29 cellular contexts compared by ENCODE assay signal in genomic region chr1:62991152-62991551, GRCh38.
DNase-seq lines count a peak whose midpoint lies in the region; ATAC-seq and TF ChIP-seq lines count a peak whose summit lies in the region.
"Had no signal": no experiment of that assay in that cellular context is flagged by ENCODE, and none has a peak within 500 bp of the region (broad histone marks: within the 10 kb centered on the region; RNA-seq: fewer than 3 reads in every experiment).

No MANE protein-coding gene starts in this region.

- no peaks in the 10 kb centered on the region for H3K27me3 ChIP-seq in endodermal cell (ENCODE audit: control insufficient read depth, insufficient read depth, low read length, poor library complexity, severe bottlenecking)
- H3K27me3 ChIP-seq in spleen (replicated peaks in 1 of 7): peaks cover 0 to 41% (median 0%) of the 10 kb centered on the region in 7 donors
- H3K27me3 ChIP-seq: cardiac muscle cell, colonic mucosa had no signal

- no peak for TF ChIP-seq CTCF in endodermal cell (conservative IDR thresholded peaks at IDR 0.05)
- TF ChIP-seq CTCF in spleen (IDR thresholded peaks at IDR 0.05 in 8 of 11, conservative IDR thresholded peaks at IDR 0.05 in 3 of 11): no peak

- DNase-seq in DMS53 treated with DMSO at 0.1 percent for 48 hours (lab: John Stamatoyannopoulos, UW; ENCODE audit: unreplicated experiment) (peak; percentile 86), NCI-H146 (lab: John Stamatoyannopoulos, UW) (peak; percentile 69), NCI-H345 treated with DMSO at 0.1 percent for 48 hours (lab: John Stamatoyannopoulos, UW; ENCODE audit: unreplicated experiment) (peak; percentile 42), endodermal cell (peak; percentile 75), spleen (no peak), KBM-7 (no peak), NCI-H1048 (lab: John Stamatoyannopoulos, UW) (no peak)
- DNase-seq: activated CD4-positive, alpha-beta memory T cell treated with anti-CD3 and anti-CD28 coated beads for 36 hours; activated CD4-positive, CD25-positive, alpha-beta regulatory T cell treated with anti-CD3 and anti-CD28 coated beads, Interleukin-2, amount 50 U/mL, for 72 hours; activated CD8-positive, alpha-beta memory T cell treated with anti-CD3 and anti-CD28 coated beads, Interleukin-2, amount 50 U/mL, for 48 hours; CD8-positive, alpha-beta T cell; colonic mucosa; DMS 273 treated with DMSO at 0.1 percent for 48 hours; effector memory CD8-positive, alpha-beta T cell; foreskin fibroblast; heart right ventricle; left colon; NCI-H524 treated with DMSO at 0.1 percent for 48 hours had no signal

- no peak overlapping the region for H3K27ac Mint-ChIP-seq in endodermal cell
- H3K27ac Mint-ChIP-seq: activated CD4-positive, alpha-beta memory T cell treated with anti-CD3 and anti-CD28 coated beads for 36 hours; activated naive CD4-positive, alpha-beta T cell treated with anti-CD3 and anti-CD28 coated beads, Interleukin-2, amount 50 U/mL, for 24 hours; B cell; CD8-positive, alpha-beta T cell; effector memory CD8-positive, alpha-beta T cell; memory B cell; T-helper 1 cell treated with Interleukin-12 subunit alpha and Interleukin-12 subunit beta and Interleukin-4 antibody, amounts not matched to agents 30 μg/mL and 1 μg/mL, for 36 hours; type B pancreatic cell had no signal

- H3K27ac ChIP-seq in endodermal cell (ENCODE audit: low read depth, low read length): no peak overlapping the region
- no peak overlapping the region for H3K27ac ChIP-seq in spleen
- H3K27ac ChIP-seq: cardiac muscle cell, colonic mucosa, heart right ventricle, KMS-11, parathyroid adenoma, RWPE1 had no signal

- H3K36me3 Mint-ChIP-seq in endodermal cell (ENCODE audit: low read depth): no peaks in the 10 kb centered on the region
- H3K36me3 Mint-ChIP-seq: activated CD4-positive, alpha-beta memory T cell treated with anti-CD3 and anti-CD28 coated beads for 36 hours; activated naive CD4-positive, alpha-beta T cell treated with anti-CD3 and anti-CD28 coated beads, Interleukin-2, amount 50 U/mL, for 24 hours; CD8-positive, alpha-beta T cell; memory B cell; type B pancreatic cell had no signal

- peaks cover 25% of the 10 kb centered on the region for H3K4me1 Mint-ChIP-seq in endodermal cell
- H3K4me1 Mint-ChIP-seq: activated naive CD4-positive, alpha-beta T cell treated with anti-CD3 and anti-CD28 coated beads, Interleukin-2, amount 50 U/mL, for 24 hours; B cell; memory B cell; neural crest cell had no signal

- in situ Hi-C loops in KBM-7 (cut with MboI; ENCODE audit: low pct_unique_long_range_greater_than_20kb, low sequenced_read_pairs): no loop called here

- H3K27me3 Mint-ChIP-seq in endodermal cell (ENCODE audit: insufficient read depth): peaks cover 2% of the 10 kb centered on the region

- H3K4me1 ChIP-seq in endodermal cell (ENCODE audit: control insufficient read depth, insufficient read depth, low read length) (peaks cover 6% of the 10 kb centered on the region), spleen (no peaks in the 10 kb centered on the region)
- H3K4me1 ChIP-seq: colonic mucosa, heart right ventricle, parathyroid adenoma had no signal

- H3K9me3 Mint-ChIP-seq in endodermal cell: no peaks in the 10 kb centered on the region
- H3K9me3 Mint-ChIP-seq: activated CD4-positive, alpha-beta memory T cell treated with anti-CD3 and anti-CD28 coated beads for 36 hours; activated naive CD4-positive, alpha-beta T cell treated with anti-CD3 and anti-CD28 coated beads, Interleukin-2, amount 50 U/mL, for 24 hours; CD8-positive, alpha-beta T cell; effector memory CD8-positive, alpha-beta T cell; memory B cell; T-helper 1 cell treated with Interleukin-12 subunit alpha and Interleukin-12 subunit beta and Interleukin-4 antibody, amounts not matched to agents 30 μg/mL and 1 μg/mL, for 36 hours; type B pancreatic cell had no signal

- H3K4me3 ChIP-seq in endodermal cell (ENCODE audit: low read length) (no peak overlapping the region), spleen (no peak overlapping the region)
- H3K4me3 ChIP-seq: cardiac muscle cell, colonic mucosa, heart right ventricle had no signal

- H3K4me3 Mint-ChIP-seq in endodermal cell: no peak overlapping the region
- H3K4me3 Mint-ChIP-seq: activated CD4-positive, alpha-beta memory T cell treated with anti-CD3 and anti-CD28 coated beads for 36 hours; activated naive CD4-positive, alpha-beta T cell treated with anti-CD3 and anti-CD28 coated beads, Interleukin-2, amount 50 U/mL, for 24 hours; B cell; CD8-positive, alpha-beta T cell; effector memory CD8-positive, alpha-beta T cell; memory B cell; neural crest cell; T-helper 1 cell treated with Interleukin-12 subunit alpha and Interleukin-12 subunit beta and Interleukin-4 antibody, amounts not matched to agents 30 μg/mL and 1 μg/mL, for 36 hours; type B pancreatic cell had no signal

- intact Hi-C loops in spleen (cut with DNase I; ENCODE audit: low total_unique reads): no loop called here

- H3K9ac ChIP-seq in endodermal cell (ENCODE audit: extremely low read depth, low read length, poor library complexity, severe bottlenecking): no peak overlapping the region
- H3K9ac ChIP-seq: KMS-11, parathyroid adenoma had no signal

- ATAC-seq in HG02571 (IDR thresholded peaks at IDR 0.05; ENCODE audit: unreplicated experiment): no peak
- ATAC-seq: CD8-positive, alpha-beta T cell; effector memory CD8-positive, alpha-beta T cell; heart right ventricle; left colon had no signal

- no peaks in the 10 kb centered on the region for H3K36me3 ChIP-seq in endodermal cell (ENCODE audit: control insufficient read depth, insufficient read depth, low read length)
- no peaks in the 10 kb centered on the region for H3K36me3 ChIP-seq in spleen
- H3K36me3 ChIP-seq: cardiac muscle cell, colonic mucosa, heart right ventricle had no signal

- 52 to 59% methylated on average over 2 to 3 of the region's 3 CpGs for WGBS in endodermal cell (ENCODE audit: insufficient coverage in 1 of 2, insufficient read length in 1 of 2), 2 experiments
- 63 to 76% (median 72%) methylated on average over 3 of the region's 3 CpGs for WGBS in spleen, 5 donors

- no peak for TF ChIP-seq POLR2A in spleen (IDR thresholded peaks at IDR 0.05)

- H3K9me3 ChIP-seq in endodermal cell (ENCODE audit: control insufficient read depth, low read length) (no peaks in the 10 kb centered on the region), spleen (no peaks in the 10 kb centered on the region)
- H3K9me3 ChIP-seq: colonic mucosa, heart right ventricle had no signal

Comparison
In these comparisons a context has a peak if more than half of its experiments do, and no peak if none do; other contexts are left out.
1. DNase-seq: peak in DMS53 treated with DMSO at 0.1 percent for 48 hours (single experiment), NCI-H146 (single experiment), NCI-H345 treated with DMSO at 0.1 percent for 48 hours (single experiment) and endodermal cell (single experiment); none in spleen (single experiment), KBM-7 (single experiment) and NCI-H1048 (single experiment).